Comparison of ENCODE assay signal across 23 cellular contexts in genomic region chr19:17788632-17789031, GRCh38. TPM values are rescaled to one million over a fixed set of nuclear protein-coding genes. Genes with fewer than 3 reads are reported as not detected.
DNase-seq lines count a peak whose midpoint lies in the region; ATAC-seq and TF ChIP-seq lines count a peak whose summit lies in the region.
"Had no signal": no experiment of that assay in that cellular context is flagged by ENCODE, and none has a peak within 500 bp of the region (broad histone marks: within the 10 kb centered on the region; RNA-seq: fewer than 3 reads in every experiment).

No MANE protein-coding gene starts in this region.

- H3K4me3 Mint-ChIP-seq in activated CD8-positive, alpha-beta T cell treated with anti-CD3 and anti-CD28 coated beads for 36 hours, result no peak overlapping the region
- no peak overlapping the region for H3K4me3 Mint-ChIP-seq in activated CD8-positive, alpha-beta T cell treated with anti-CD3 and anti-CD28 coated beads, Interleukin-2, amount 10 ng/mL, durations not matched to agents 7 days and 5 days
- no peak overlapping the region for H3K4me3 Mint-ChIP-seq in CD4-positive, alpha-beta memory T cell
- no peak overlapping the region for H3K4me3 Mint-ChIP-seq in activated naive CD8-positive, alpha-beta T cell treated with anti-CD3 and anti-CD28 coated beads, Interleukin-2, amount 10 ng/mL, durations not matched to agents 7 days and 5 days
- H3K4me3 Mint-ChIP-seq in stimulated activated effector memory CD8-positive, alpha-beta T cell treated with anti-CD3 and anti-CD28 coated beads, Interleukin-12 subunit alpha, Interleukin-12 subunit beta, amount 100 ng/mL, for 72 hours, result no peak overlapping the region

- CTCF ChIA-PET in activated CD8-positive, alpha-beta T cell treated with anti-CD3 and anti-CD28 coated beads for 36 hours (lab: Charles Lee), result interaction anchor here (3.5 kb wide), 1 partner anchor 66 kb away, joined by 12 read pairs; no protein-coding TSS in a partner anchor
- CTCF ChIA-PET in activated CD8-positive, alpha-beta T cell treated with anti-CD3 and anti-CD28 coated beads, Interleukin-2, amount 10 ng/mL, durations not matched to agents 7 days and 5 days (lab: Charles Lee), result no interaction called here
- CTCF ChIA-PET in CD4-positive, alpha-beta memory T cell (lab: Charles Lee; ENCODE audit: partially characterized antibody), result interaction anchor here (1.1 to 1.5 kb wide), 2 partner anchors 15 to 66 kb away, joined by 3 to 7 read pairs; no protein-coding TSS in a partner anchor

- intact Hi-C loops in activated CD8-positive, alpha-beta T cell treated with anti-CD3 and anti-CD28 coated beads for 36 hours (cut with micrococcal nuclease), result no loop called here
- intact Hi-C loops in CD4-positive, alpha-beta memory T cell (cut with micrococcal nuclease), result no loop called here

- peaks cover 18% of the 10 kb centered on the region for H3K36me3 ChIP-seq in CD4-positive, alpha-beta memory T cell (ENCODE audit: insufficient read depth, low read length)
- H3K36me3 ChIP-seq: MG63, SJSA1 had no signal

- peaks cover 29% of the 10 kb centered on the region for H3K4me1 ChIP-seq in CD4-positive, alpha-beta memory T cell (ENCODE audit: insufficient read depth, low read length)
- H3K4me1 ChIP-seq: SJSA1 had no signal

- peaks cover 16% of the 10 kb centered on the region for H3K36me3 Mint-ChIP-seq in activated CD8-positive, alpha-beta T cell treated with anti-CD3 and anti-CD28 coated beads for 36 hours (ENCODE audit: low read depth)
- H3K36me3 Mint-ChIP-seq in activated CD8-positive, alpha-beta T cell treated with anti-CD3 and anti-CD28 coated beads, Interleukin-2, amount 10 ng/mL, durations not matched to agents 7 days and 5 days (ENCODE audit: low read depth), result peaks cover 30% of the 10 kb centered on the region
- peaks cover 18 to 33% of the 10 kb centered on the region in 2 donors for H3K36me3 Mint-ChIP-seq in CD4-positive, alpha-beta memory T cell
- peaks cover 17% of the 10 kb centered on the region for H3K36me3 Mint-ChIP-seq in activated naive CD8-positive, alpha-beta T cell treated with anti-CD3 and anti-CD28 coated beads, Interleukin-2, amount 10 ng/mL, durations not matched to agents 7 days and 5 days
- H3K36me3 Mint-ChIP-seq in stimulated activated effector memory CD8-positive, alpha-beta T cell treated with anti-CD3 and anti-CD28 coated beads, Interleukin-12 subunit alpha, Interleukin-12 subunit beta, amount 100 ng/mL, for 72 hours, result peaks cover 39% of the 10 kb centered on the region

- POLR2A ChIA-PET in activated CD8-positive, alpha-beta T cell treated with anti-CD3 and anti-CD28 coated beads for 36 hours (lab: Charles Lee), result interaction anchor here (0.7 kb wide), 1 partner anchor 27 kb away, joined by 3 read pairs; no protein-coding TSS in a partner anchor
- POLR2A ChIA-PET in activated CD8-positive, alpha-beta T cell treated with anti-CD3 and anti-CD28 coated beads, Interleukin-2, amount 10 ng/mL, durations not matched to agents 7 days and 5 days (lab: Charles Lee), result interaction anchor here (1.4 kb wide), 1 partner anchor 58 kb away, joined by 6 read pairs; the partner anchor contains the start of gene JAK3
- POLR2A ChIA-PET in CD4-positive, alpha-beta memory T cell (lab: Charles Lee; ENCODE audit: partially characterized antibody), result interaction anchor here (1.0 kb wide), 1 partner anchor 15 kb away, joined by 4 read pairs; no protein-coding TSS in a partner anchor
- POLR2A ChIA-PET in activated naive CD8-positive, alpha-beta T cell treated with anti-CD3 and anti-CD28 coated beads, Interleukin-2, amount 10 ng/mL, durations not matched to agents 7 days and 5 days (lab: Charles Lee), result no interaction called here

- DNase-seq in activated CD8-positive, alpha-beta T cell treated with anti-CD3 and anti-CD28 coated beads for 36 hours, result no peak
- no peak for DNase-seq in activated CD8-positive, alpha-beta T cell treated with anti-CD3 and anti-CD28 coated beads, Interleukin-2, amount 10 ng/mL, durations not matched to agents 7 days and 5 days
- no peak for DNase-seq in CD4-positive, alpha-beta memory T cell
- no peak for DNase-seq in activated naive CD8-positive, alpha-beta T cell treated with anti-CD3 and anti-CD28 coated beads, Interleukin-2, amount 10 ng/mL, durations not matched to agents 7 days and 5 days
- DNase-seq in stimulated activated effector memory CD8-positive, alpha-beta T cell treated with anti-CD3 and anti-CD28 coated beads, Interleukin-12 subunit alpha, Interleukin-12 subunit beta, amount 100 ng/mL, for 72 hours (ENCODE audit: low spot score in 2 of 2), result no peak
- DNase-seq in NCI-H2227 (lab: John Stamatoyannopoulos, UW; ENCODE audit: unreplicated experiment), result no peak
- no peak for DNase-seq in dermis blood vessel endothelial cell
- DNase-seq: AML-193, C1 segment of cervical spinal cord, DMS53, GDM1, MG63, NCI-H1417 treated with DMSO at 0.1 percent for 48 hours, NCI-H187, NCI-H446 treated with DMSO at 0.1 percent for 48 hours, NCI-H526 treated with DMSO at 0.1 percent for 48 hours, OCI-M1 had no signal

- no peak overlapping the region for H3K4me3 ChIP-seq in CD4-positive, alpha-beta memory T cell (ENCODE audit: low read length in 2 of 2)
- H3K4me3 ChIP-seq: MG63, SJSA1 had no signal

- H3K27ac ChIP-seq in CD4-positive, alpha-beta memory T cell (ENCODE audit: low read depth, low read length), result no peak overlapping the region
- H3K27ac ChIP-seq: SJSA1 had no signal

- H3K27me3 Mint-ChIP-seq in activated CD8-positive, alpha-beta T cell treated with anti-CD3 and anti-CD28 coated beads for 36 hours, result no peaks in the 10 kb centered on the region
- H3K27me3 Mint-ChIP-seq in activated CD8-positive, alpha-beta T cell treated with anti-CD3 and anti-CD28 coated beads, Interleukin-2, amount 10 ng/mL, durations not matched to agents 7 days and 5 days (ENCODE audit: low read depth), result peaks cover under 1% of the 10 kb centered on the region
- no peaks in the 10 kb centered on the region for H3K27me3 Mint-ChIP-seq in CD4-positive, alpha-beta memory T cell
- peaks cover 2% of the 10 kb centered on the region for H3K27me3 Mint-ChIP-seq in activated naive CD8-positive, alpha-beta T cell treated with anti-CD3 and anti-CD28 coated beads, Interleukin-2, amount 10 ng/mL, durations not matched to agents 7 days and 5 days

- no peaks in the 10 kb centered on the region for H3K9me3 ChIP-seq in CD4-positive, alpha-beta memory T cell (ENCODE audit: control insufficient read depth in 1 of 2, low read length in 2 of 2)
- H3K9me3 ChIP-seq: MG63, SJSA1 had no signal

- ATAC-seq in activated CD8-positive, alpha-beta T cell treated with anti-CD3 and anti-CD28 coated beads for 36 hours, result no peak
- no peak for ATAC-seq in activated CD8-positive, alpha-beta T cell treated with anti-CD3 and anti-CD28 coated beads, Interleukin-2, amount 10 ng/mL, durations not matched to agents 7 days and 5 days
- ATAC-seq in activated naive CD8-positive, alpha-beta T cell treated with anti-CD3 and anti-CD28 coated beads, Interleukin-2, amount 10 ng/mL, durations not matched to agents 7 days and 5 days (ENCODE audit: low read depth), result no peak
- no peak for ATAC-seq in stimulated activated effector memory CD8-positive, alpha-beta T cell treated with anti-CD3 and anti-CD28 coated beads, Interleukin-12 subunit alpha, Interleukin-12 subunit beta, amount 100 ng/mL, for 72 hours
- ATAC-seq: HCT116, Right ventricle myocardium inferior had no signal

- H3K27me3 ChIP-seq in CD4-positive, alpha-beta memory T cell (ENCODE audit: insufficient read depth, low read length), result no peaks in the 10 kb centered on the region

- TF ChIP-seq CTCF in activated CD8-positive, alpha-beta T cell treated with anti-CD3 and anti-CD28 coated beads for 36 hours (IDR thresholded peaks at IDR 0.05), result no peak

- H3K27ac Mint-ChIP-seq in activated CD8-positive, alpha-beta T cell treated with anti-CD3 and anti-CD28 coated beads for 36 hours, result peak overlapping the region; percentile 7
- no peak overlapping the region for H3K27ac Mint-ChIP-seq in activated CD8-positive, alpha-beta T cell treated with anti-CD3 and anti-CD28 coated beads, Interleukin-2, amount 10 ng/mL, durations not matched to agents 7 days and 5 days
- peak overlapping the region in 5 of 7 donors; percentile 35 to 84 (median 63) for H3K27ac Mint-ChIP-seq in CD4-positive, alpha-beta memory T cell
- H3K27ac Mint-ChIP-seq in activated naive CD8-positive, alpha-beta T cell treated with anti-CD3 and anti-CD28 coated beads, Interleukin-2, amount 10 ng/mL, durations not matched to agents 7 days and 5 days, result peak overlapping the region; percentile 41
- H3K27ac Mint-ChIP-seq in stimulated activated effector memory CD8-positive, alpha-beta T cell treated with anti-CD3 and anti-CD28 coated beads, Interleukin-12 subunit alpha, Interleukin-12 subunit beta, amount 100 ng/mL, for 72 hours, result peak overlapping the region; percentile 7

- H3K4me1 Mint-ChIP-seq in activated CD8-positive, alpha-beta T cell treated with anti-CD3 and anti-CD28 coated beads for 36 hours (ENCODE audit: low read depth), result peaks cover 14% of the 10 kb centered on the region
- peaks cover 39% of the 10 kb centered on the region for H3K4me1 Mint-ChIP-seq in activated CD8-positive, alpha-beta T cell treated with anti-CD3 and anti-CD28 coated beads, Interleukin-2, amount 10 ng/mL, durations not matched to agents 7 days and 5 days (ENCODE audit: low read depth)
- peaks cover 25 to 50% (median 33%) of the 10 kb centered on the region in 4 donors for H3K4me1 Mint-ChIP-seq in CD4-positive, alpha-beta memory T cell
- peaks cover 19% of the 10 kb centered on the region for H3K4me1 Mint-ChIP-seq in activated naive CD8-positive, alpha-beta T cell treated with anti-CD3 and anti-CD28 coated beads, Interleukin-2, amount 10 ng/mL, durations not matched to agents 7 days and 5 days
- peaks cover 26% of the 10 kb centered on the region for H3K4me1 Mint-ChIP-seq in stimulated activated effector memory CD8-positive, alpha-beta T cell treated with anti-CD3 and anti-CD28 coated beads, Interleukin-12 subunit alpha, Interleukin-12 subunit beta, amount 100 ng/mL, for 72 hours

- no peaks in the 10 kb centered on the region for H3K9me3 Mint-ChIP-seq in activated CD8-positive, alpha-beta T cell treated with anti-CD3 and anti-CD28 coated beads for 36 hours
- H3K9me3 Mint-ChIP-seq in activated CD8-positive, alpha-beta T cell treated with anti-CD3 and anti-CD28 coated beads, Interleukin-2, amount 10 ng/mL, durations not matched to agents 7 days and 5 days (ENCODE audit: insufficient read depth), result no peaks in the 10 kb centered on the region
- H3K9me3 Mint-ChIP-seq in CD4-positive, alpha-beta memory T cell, result peaks cover 0 to 2% (median 0%) of the 10 kb centered on the region in 8 donors
- H3K9me3 Mint-ChIP-seq in activated naive CD8-positive, alpha-beta T cell treated with anti-CD3 and anti-CD28 coated beads, Interleukin-2, amount 10 ng/mL, durations not matched to agents 7 days and 5 days, result no peaks in the 10 kb centered on the region
- H3K9me3 Mint-ChIP-seq in stimulated activated effector memory CD8-positive, alpha-beta T cell treated with anti-CD3 and anti-CD28 coated beads, Interleukin-12 subunit alpha, Interleukin-12 subunit beta, amount 100 ng/mL, for 72 hours, result no peaks in the 10 kb centered on the region

RNA-seq across cellular contexts. Expression of gene B3GNT3, which starts 6.3 kb away (rescaled TPM):
- under 1 TPM in 1 of 2 experiments, not detected in 1; 0.20 TPM for total RNA-seq in activated CD8-positive, alpha-beta T cell treated with anti-CD3 and anti-CD28 coated beads for 36 hours
- under 1 TPM in 1 of 2 experiments, not detected in 1; 0.13 TPM for total RNA-seq in activated CD8-positive, alpha-beta T cell treated with anti-CD3 and anti-CD28 coated beads, Interleukin-2, amount 10 ng/mL, durations not matched to agents 7 days and 5 days
- not detected for total RNA-seq in CD4-positive, alpha-beta memory T cell
- polyA plus RNA-seq in CD4-positive, alpha-beta memory T cell, result under 1 TPM; 0.34 to 0.72 TPM
- total RNA-seq in activated naive CD8-positive, alpha-beta T cell treated with anti-CD3 and anti-CD28 coated beads, Interleukin-2, amount 10 ng/mL, durations not matched to agents 7 days and 5 days, result not detected
- total RNA-seq in dermis blood vessel endothelial cell, result 0.42 TPM in 1 of 2 replicates, not detected in the other
- total RNA-seq: A172, LHCN-M2, Right ventricle myocardium inferior, SJSA1 had no signal
- polyA plus RNA-seq: AG04450 had no signal

RNA-seq across cellular contexts. Expression of gene INSL3, which starts 32.7 kb away (rescaled TPM):
- 1 to 10 TPM; 5.9 to 6.9 TPM for total RNA-seq in activated CD8-positive, alpha-beta T cell treated with anti-CD3 and anti-CD28 coated beads for 36 hours
- total RNA-seq in activated CD8-positive, alpha-beta T cell treated with anti-CD3 and anti-CD28 coated beads, Interleukin-2, amount 10 ng/mL, durations not matched to agents 7 days and 5 days, result 1 to 10 TPM; 5.0 to 6.4 TPM
- 1 to 10 TPM; 5.0 to 5.3 TPM for total RNA-seq in CD4-positive, alpha-beta memory T cell
- 1 to 10 TPM; 1.0 to 3.9 TPM for polyA plus RNA-seq in CD4-positive, alpha-beta memory T cell
- total RNA-seq in activated naive CD8-positive, alpha-beta T cell treated with anti-CD3 and anti-CD28 coated beads, Interleukin-2, amount 10 ng/mL, durations not matched to agents 7 days and 5 days, result 1 to 10 TPM; 1.6 to 2.9 TPM
- total RNA-seq in dermis blood vessel endothelial cell, result not detected in 2 replicates
- total RNA-seq: A172, LHCN-M2, Right ventricle myocardium inferior, SJSA1 had no signal
- polyA plus RNA-seq: AG04450 had no signal

RNA-seq across cellular contexts. Expression of gene FCHO1, which starts 37.4 kb away (rescaled TPM):
- total RNA-seq in activated CD8-positive, alpha-beta T cell treated with anti-CD3 and anti-CD28 coated beads for 36 hours, result 10 to 100 TPM; 36.9 to 38.3 TPM
- 10 to 100 TPM; 55.0 to 58.1 TPM for total RNA-seq in activated CD8-positive, alpha-beta T cell treated with anti-CD3 and anti-CD28 coated beads, Interleukin-2, amount 10 ng/mL, durations not matched to agents 7 days and 5 days
- 100 to 1,000 TPM in 1 of 2 experiments, 10 to 100 TPM in 1; 99.4 to 113 TPM for total RNA-seq in CD4-positive, alpha-beta memory T cell
- 10 to 100 TPM in 1 of 2 donors, 1 to 10 TPM in 1; 6.5 to 30.0 TPM for polyA plus RNA-seq in CD4-positive, alpha-beta memory T cell
- 10 to 100 TPM; 74.2 to 77.9 TPM for total RNA-seq in activated naive CD8-positive, alpha-beta T cell treated with anti-CD3 and anti-CD28 coated beads, Interleukin-2, amount 10 ng/mL, durations not matched to agents 7 days and 5 days
- total RNA-seq in dermis blood vessel endothelial cell, result 0.51 and 0.56 TPM in 2 replicates

RNA-seq across cellular contexts. Expression of gene JAK3, which starts 59.1 kb away (rescaled TPM):
- 100 to 1,000 TPM; 120 to 126 TPM for total RNA-seq in activated CD8-positive, alpha-beta T cell treated with anti-CD3 and anti-CD28 coated beads for 36 hours
- total RNA-seq in activated CD8-positive, alpha-beta T cell treated with anti-CD3 and anti-CD28 coated beads, Interleukin-2, amount 10 ng/mL, durations not matched to agents 7 days and 5 days, result 100 to 1,000 TPM; 125 to 127 TPM
- total RNA-seq in CD4-positive, alpha-beta memory T cell, result 100 to 1,000 TPM; 132 to 135 TPM
- 10 to 100 TPM; 74.6 to 96.2 TPM for polyA plus RNA-seq in CD4-positive, alpha-beta memory T cell
- 100 to 1,000 TPM; 119 to 122 TPM for total RNA-seq in activated naive CD8-positive, alpha-beta T cell treated with anti-CD3 and anti-CD28 coated beads, Interleukin-2, amount 10 ng/mL, durations not matched to agents 7 days and 5 days
- total RNA-seq in dermis blood vessel endothelial cell, result 3.2 and 4.1 TPM in 2 replicates
- total RNA-seq: LHCN-M2 had no signal

Comparison
In these comparisons a context has a peak if more than half of its experiments do, and no peak if none do; other contexts are left out.
1. RNA of gene FCHO1, which starts 37.4 kb away (total RNA-seq): 99.4 to 113 TPM in CD4-positive, alpha-beta memory T cell, 74.2 to 77.9 TPM in activated naive CD8-positive, alpha-beta T cell treated with anti-CD3 and anti-CD28 coated beads, Interleukin-2, amount 10 ng/mL, durations not matched to agents 7 days and 5 days, 55.0 to 58.1 TPM in activated CD8-positive, alpha-beta T cell treated with anti-CD3 and anti-CD28 coated beads, Interleukin-2, amount 10 ng/mL, durations not matched to agents 7 days and 5 days and 36.9 to 38.3 TPM in activated CD8-positive, alpha-beta T cell treated with anti-CD3 and anti-CD28 coated beads for 36 hours; 0.51 to 0.56 TPM in dermis blood vessel endothelial cell; every median in the first group is over 10 times any median in the second.